ENCODE assay signal across 33 cellular contexts in genomic region chr14:101643651-101644050, GRCh38.
"Had no signal": no experiment of that assay in that cellular context is flagged by ENCODE, and none has a peak within 500 bp of the region (broad histone marks: within the 10 kb centered on the region; RNA-seq: fewer than 3 reads in every experiment).

No MANE protein-coding gene starts in this region.

- ATAC-seq: activated naive CD4-positive, alpha-beta T cell treated with anti-CD3 and anti-CD28 coated beads, Interleukin-2, amount 50 U/mL, for 72 hours; activated naive CD8-positive, alpha-beta T cell treated with anti-CD3 and anti-CD28 coated beads, Interleukin-2, amount 50 U/mL, for 24 hours; activated T-cell treated with anti-CD3 and anti-CD28 coated beads, Interleukin-2, amount 50 U/mL, for 4 hours; activated T-cell treated with anti-CD3 and anti-CD28 coated beads, Interleukin-2, amount 50 U/mL, for 72 hours; activated T-helper 17 cell treated with anti-CD3 and anti-CD28 coated beads, Interleukin-2, amount 50 U/mL, for 72 hours; body of pancreas had no signal

- H3K36me3 ChIP-seq: adrenal gland, ascending aorta, brain microvascular endothelial cell, breast epithelium, cardiac muscle cell had no signal

- H3K27ac ChIP-seq: adrenal gland, ascending aorta, body of pancreas, brain microvascular endothelial cell, breast epithelium, cardiac muscle cell had no signal

- H3K4me3 ChIP-seq: adrenal gland, ascending aorta, body of pancreas, breast epithelium, cardiac muscle cell had no signal

- DNase-seq: activated effector memory CD4-positive, alpha-beta T cell treated with anti-CD3 and anti-CD28 coated beads, Interleukin-2, amount 50 U/mL, for 16 hours; activated effector memory CD4-positive, alpha-beta T cell treated with Interleukin-2 at 50 U/mL for 16 hours; activated gamma-delta T cell; activated gamma-delta T cell treated with Interleukin-2 at 50 U/mL for 16 hours; activated naive CD4-positive, alpha-beta T cell; activated naive CD4-positive, alpha-beta T cell treated with anti-CD3 and anti-CD28 coated beads for 36 hours; activated naive CD4-positive, alpha-beta T cell treated with anti-CD3 and anti-CD28 coated beads, Interleukin-2, amount 10 ng/mL, durations not matched to agents 7 days and 5 days; activated naive CD4-positive, alpha-beta T cell treated with Interleukin-2 at 50 U/mL for 16 hours; activated naive CD8-positive, alpha-beta T cell treated with anti-CD3 and anti-CD28 coated beads for 36 hours; activated naive CD8-positive, alpha-beta T cell treated with anti-CD3 and anti-CD28 coated beads, Interleukin-2, amount 10 ng/mL, durations not matched to agents 7 days and 5 days; activated naive CD8-positive, alpha-beta T cell treated with anti-CD3 and anti-CD28 coated beads, Interleukin-2, amount 50 U/mL, for 24 hours; activated T-cell treated with anti-CD3 and anti-CD28 coated beads, Interleukin-2, amount 50 U/mL, for 24 hours; activated T-cell treated with anti-CD3 and anti-CD28 coated beads, Interleukin-2, amount 50 U/mL, for 4 hours; activated T-cell treated with anti-CD3 and anti-CD28 coated beads, Interleukin-2, amount 50 U/mL, for 48 hours; activated T-cell treated with anti-CD3 and anti-CD28 coated beads, Interleukin-2, amount 50 U/mL, for 72 hours; adrenal gland; amniotic stem cell; amygdala; anterior cingulate cortex; aorta; body of pancreas; brain microvascular endothelial cell; caudate nucleus; central memory CD4-positive, alpha-beta T cell; cerebellar nuclear complex had no signal

- FAIRE-seq: astrocyte, bronchial epithelial cell, colon had no signal

- H3K4me1 ChIP-seq: adrenal gland, ascending aorta, body of pancreas, breast epithelium had no signal

- H3K27me3 ChIP-seq: ascending aorta, body of pancreas, breast epithelium, cardiac muscle cell had no signal
